In genomic region chr3:143084856-143085731, GRCh38 we compare ENCODE assay signal across 8 cellular contexts.
DNase-seq lines count a peak whose midpoint lies in the region; ATAC-seq and TF ChIP-seq lines count a peak whose summit lies in the region.

No MANE protein-coding gene starts in this region.

- TF ChIP-seq POLR2A in erythroblast (IDR thresholded peaks at IDR 0.05; ENCODE audit: low read length) = peak; percentile 70

- no peaks in the 10 kb centered on the region for H3K27me3 ChIP-seq in GM06990 (replicated peaks; ENCODE audit: control insufficient read depth, insufficient read depth, low read length)

- peak; percentile 74 for DNase-seq in GM06990 (ENCODE audit: extremely low read depth, insufficient read length)
- DNase-seq in Kasumi-1 (lab: John Stamatoyannopoulos, UW) = peak; percentile 45 to 63
- DNase-seq in erythroblast (lab: John Stamatoyannopoulos, UW) = peak; percentile 98 to 100
- DNase-seq in amygdala (lab: John Stamatoyannopoulos, UW) = no peak
- DNase-seq in stimulated activated CD4-positive, alpha-beta T cell treated with anti-CD3 and anti-CD28 coated beads, Interleukin-2, amount 100 ng/mL, for 48 hours = no peak
- no peak for DNase-seq in NCI-H774 (lab: John Stamatoyannopoulos, UW)
- no peak for DNase-seq in activated T-cell treated with anti-CD3 and anti-CD28 coated beads, Interleukin-2, amount 50 U/mL, for 48 hours

- peak; percentile 9 for TF ChIP-seq CTCF in GM06990 (IDR thresholded peaks at IDR 0.05; ENCODE audit: insufficient read depth, low read length, poor library complexity, severe bottlenecking)

- no peaks in the 10 kb centered on the region for H3K36me3 ChIP-seq in GM06990 (ENCODE audit: control insufficient read depth, insufficient read depth, low read length)

- ATAC-seq in GM21576 (IDR thresholded peaks at IDR 0.05; ENCODE audit: unreplicated experiment) = peak; percentile 48

- no peak overlapping the region for H3K4me3 ChIP-seq in GM06990 (replicated peaks; ENCODE audit: low read depth, low read length)

Comparison
In these comparisons a context has a peak if more than half of its experiments do, and no peak if none do; other contexts are left out.
1. DNase-seq: peak in GM06990 (single experiment), Kasumi-1 (2 of 2) and erythroblast (2 of 2); none in amygdala (0 of 56), stimulated activated CD4-positive, alpha-beta T cell treated with anti-CD3 and anti-CD28 coated beads, Interleukin-2, amount 100 ng/mL, for 48 hours (0 of 2), NCI-H774 (single experiment) and activated T-cell treated with anti-CD3 and anti-CD28 coated beads, Interleukin-2, amount 50 U/mL, for 48 hours (0 of 2).